Comparison of ENCODE assay signal across 18 cellular contexts in genomic region chr10:70334526-70335245, GRCh38. TPM values are rescaled to one million over a fixed set of nuclear protein-coding genes. Genes with fewer than 3 reads are reported as not detected.
"Had no signal": no experiment of that assay in that cellular context is flagged by ENCODE, and none has a peak within 500 bp of the region (broad histone marks: within the 10 kb centered on the region; RNA-seq: fewer than 3 reads in every experiment).

No MANE protein-coding gene starts in this region.

- H3K9me3 Mint-ChIP-seq: activated naive CD4-positive, alpha-beta T cell treated with anti-CD3 and anti-CD28 coated beads, Interleukin-2, amount 50 U/mL, for 24 hours; activated T-cell treated with anti-CD3 and anti-CD28 coated beads, Interleukin-2, amount 50 U/mL, for 24 hours; immature natural killer cell; natural killer cell treated with Interleukin-12 subunit alpha and Interleukin-12 subunit beta and Interleukin-15 and Interleukin-18, amount 100 ng/mL, for 72 hours had no signal

- H3K36me3 Mint-ChIP-seq: natural killer cell treated with Interleukin-12 subunit alpha and Interleukin-12 subunit beta and Interleukin-15 and Interleukin-18, amount 100 ng/mL, for 72 hours had no signal

- H3K9me3 ChIP-seq: stomach, thoracic aorta had no signal

- H3K27ac ChIP-seq: brain microvascular endothelial cell, dorsolateral prefrontal cortex, stomach, thoracic aorta had no signal

- DNase-seq: activated CD4-positive, alpha-beta T cell treated with anti-CD3 and anti-CD28 coated beads, Interleukin-2, amount 50 U/mL, for 4 hours; activated CD4-positive, CD25-positive, alpha-beta regulatory T cell treated with anti-CD3 and anti-CD28 coated beads, Interleukin-2, amount 50 U/mL, for 72 hours; activated effector memory CD4-positive, alpha-beta T cell treated with Interleukin-2 at 50 U/mL for 16 hours; activated T-cell treated with anti-CD3 and anti-CD28 coated beads, Interleukin-2, amount 50 U/mL, for 24 hours; amniotic stem cell; brain microvascular endothelial cell; cerebellar nuclear complex; immature natural killer cell; occipital lobe; stimulated activated CD4-positive, alpha-beta T cell treated with anti-CD3 and anti-CD28 coated beads, Interleukin-15, amount 100 ng/mL, for 24 hours; stimulated activated CD4-positive, alpha-beta T cell treated with anti-CD3 and anti-CD28 coated beads, Interleukin-4, amount 100 ng/mL, for 24 hours; stomach had no signal

- H3K4me3 Mint-ChIP-seq: activated naive CD4-positive, alpha-beta T cell treated with anti-CD3 and anti-CD28 coated beads, Interleukin-2, amount 50 U/mL, for 24 hours; activated T-cell treated with anti-CD3 and anti-CD28 coated beads, Interleukin-2, amount 50 U/mL, for 24 hours; immature natural killer cell; natural killer cell treated with Interleukin-12 subunit alpha and Interleukin-12 subunit beta and Interleukin-15 and Interleukin-18, amount 100 ng/mL, for 72 hours had no signal

- H3K4me3 ChIP-seq: dorsolateral prefrontal cortex, stomach, thoracic aorta had no signal

- H3K36me3 ChIP-seq: brain microvascular endothelial cell, thoracic aorta had no signal

- H3K27ac Mint-ChIP-seq: activated naive CD4-positive, alpha-beta T cell treated with anti-CD3 and anti-CD28 coated beads, Interleukin-2, amount 50 U/mL, for 24 hours; activated T-cell treated with anti-CD3 and anti-CD28 coated beads, Interleukin-2, amount 50 U/mL, for 24 hours; immature natural killer cell had no signal

- H3K27me3 Mint-ChIP-seq: activated naive CD4-positive, alpha-beta T cell treated with anti-CD3 and anti-CD28 coated beads, Interleukin-2, amount 50 U/mL, for 24 hours; activated T-cell treated with anti-CD3 and anti-CD28 coated beads, Interleukin-2, amount 50 U/mL, for 24 hours; natural killer cell treated with Interleukin-12 subunit alpha and Interleukin-12 subunit beta and Interleukin-15 and Interleukin-18, amount 100 ng/mL, for 72 hours had no signal

- ATAC-seq: natural killer cell treated with Interleukin-12 subunit alpha and Interleukin-12 subunit beta and Interleukin-15 and Interleukin-18, amount 100 ng/mL, for 72 hours had no signal

RNA-seq across cellular contexts. Expression of gene NPFFR1, which starts 50.9 kb away (rescaled TPM):
- total RNA-seq: fibroblast of villous mesenchyme, pulmonary artery endothelial cell had no signal
